Comparison of ENCODE assay signal across 1 cellular context in the genomic region with DNA sequence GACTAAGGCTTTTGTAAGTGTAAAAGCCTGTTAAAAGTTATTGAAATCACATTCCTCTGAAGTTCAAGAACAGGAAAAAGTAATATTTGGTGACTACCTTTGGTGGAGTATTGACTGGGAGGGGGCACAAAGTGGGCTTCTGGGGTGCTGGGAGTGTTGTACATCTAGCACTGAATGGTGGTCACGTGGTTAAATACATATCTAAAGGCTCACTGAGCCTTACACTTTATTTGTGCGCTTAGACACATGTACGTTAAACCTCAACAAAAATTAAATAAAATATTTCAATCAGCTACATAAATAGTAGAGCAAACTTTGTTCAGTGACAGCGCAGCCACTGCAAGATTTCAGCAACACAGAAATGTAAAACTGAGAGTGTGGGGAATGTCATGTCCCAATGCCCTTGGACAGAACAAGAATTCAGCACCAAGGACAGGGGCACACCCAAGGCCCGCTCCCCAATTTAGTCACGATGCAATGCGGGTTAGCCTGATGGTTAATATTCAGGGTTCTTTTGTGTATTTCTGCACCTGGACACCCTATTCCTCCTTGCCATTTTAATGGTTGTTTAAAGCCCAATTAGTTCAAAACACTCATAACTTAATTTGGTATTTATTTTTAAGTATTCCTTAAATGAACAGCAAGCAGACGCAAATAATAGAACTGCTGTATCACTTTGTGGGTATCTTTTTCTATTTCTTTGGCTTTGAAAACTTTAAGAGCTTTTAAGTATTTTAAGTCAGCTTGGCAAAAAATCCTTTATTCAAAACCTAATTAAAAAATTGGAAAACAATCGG.
TF ChIP-seq lines count a peak whose summit lies in the region.

No MANE protein-coding gene starts in this region.

TF ChIP-seq in HepG2, 621 proteins besides CTCF, POLR2A, EP300 and RAD21 (continued from another document and continues in another):
- TF ChIP-seq, protein P1, sequence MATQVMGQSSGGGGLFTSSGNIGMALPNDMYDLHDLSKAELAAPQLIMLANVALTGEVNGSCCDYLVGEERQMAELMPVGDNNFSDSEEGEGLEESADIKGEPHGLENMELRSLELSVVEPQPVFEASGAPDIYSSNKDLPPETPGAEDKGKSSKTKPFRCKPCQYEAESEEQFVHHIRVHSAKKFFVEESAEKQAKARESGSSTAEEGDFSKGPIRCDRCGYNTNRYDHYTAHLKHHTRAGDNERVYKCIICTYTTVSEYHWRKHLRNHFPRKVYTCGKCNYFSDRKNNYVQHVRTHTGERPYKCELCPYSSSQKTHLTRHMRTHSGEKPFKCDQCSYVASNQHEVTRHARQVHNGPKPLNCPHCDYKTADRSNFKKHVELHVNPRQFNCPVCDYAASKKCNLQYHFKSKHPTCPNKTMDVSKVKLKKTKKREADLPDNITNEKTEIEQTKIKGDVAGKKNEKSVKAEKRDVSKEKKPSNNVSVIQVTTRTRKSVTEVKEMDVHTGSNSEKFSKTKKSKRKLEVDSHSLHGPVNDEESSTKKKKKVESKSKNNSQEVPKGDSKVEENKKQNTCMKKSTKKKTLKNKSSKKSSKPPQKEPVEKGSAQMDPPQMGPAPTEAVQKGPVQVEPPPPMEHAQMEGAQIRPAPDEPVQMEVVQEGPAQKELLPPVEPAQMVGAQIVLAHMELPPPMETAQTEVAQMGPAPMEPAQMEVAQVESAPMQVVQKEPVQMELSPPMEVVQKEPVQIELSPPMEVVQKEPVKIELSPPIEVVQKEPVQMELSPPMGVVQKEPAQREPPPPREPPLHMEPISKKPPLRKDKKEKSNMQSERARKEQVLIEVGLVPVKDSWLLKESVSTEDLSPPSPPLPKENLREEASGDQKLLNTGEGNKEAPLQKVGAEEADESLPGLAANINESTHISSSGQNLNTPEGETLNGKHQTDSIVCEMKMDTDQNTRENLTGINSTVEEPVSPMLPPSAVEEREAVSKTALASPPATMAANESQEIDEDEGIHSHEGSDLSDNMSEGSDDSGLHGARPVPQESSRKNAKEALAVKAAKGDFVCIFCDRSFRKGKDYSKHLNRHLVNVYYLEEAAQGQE (IDR thresholded peaks at IDR 0.05; ENCODE audit: borderline replicate concordance in 1 of 2, low read depth in 1 of 2, low read length in 2 of 2), result peak; percentile 95 to 98
- TF ChIP-seq HDAC2 (CRISPR knock-in tag; IDR thresholded peaks at IDR 0.05), result no peak
- no peak for TF ChIP-seq ZBTB1 (CRISPR knock-in tag; IDR thresholded peaks at IDR 0.05; ENCODE audit: borderline replicate concordance)
- TF ChIP-seq GATAD1 (CRISPR knock-in tag; IDR thresholded peaks at IDR 0.05), result peak; percentile 49; the same call in 1 of the 2 replicates
- TF ChIP-seq ZNF792 (CRISPR knock-in tag; IDR thresholded peaks at IDR 0.05), result peak; percentile 81; the same call in 1 of the 2 replicates
- peak; percentile 53; the same call in 1 of the 2 replicates for TF ChIP-seq SALL1 (CRISPR knock-in tag; IDR thresholded peaks at IDR 0.05)
- peak; percentile 78 for TF ChIP-seq KLF12 (CRISPR knock-in tag; IDR thresholded peaks at IDR 0.05; ENCODE audit: borderline replicate concordance)
- TF ChIP-seq NFKB2 (CRISPR knock-in tag; IDR thresholded peaks at IDR 0.05; ENCODE audit: borderline replicate concordance), result no peak; the same call in 1 of the 2 replicates
- peak; percentile 61; the same call in 1 of the 2 replicates for TF ChIP-seq ZFP37 (CRISPR knock-in tag; IDR thresholded peaks at IDR 0.05; ENCODE audit: borderline replicate concordance)
- TF ChIP-seq MED13 (CRISPR knock-in tag; IDR thresholded peaks at IDR 0.05), result 0 out of 2 replicates have a peak, but pooled peaks have one; percentile 53
- no peak for TF ChIP-seq ZNF205 (CRISPR knock-in tag; IDR thresholded peaks at IDR 0.05)
- TF ChIP-seq ZNF354B (CRISPR knock-in tag; IDR thresholded peaks at IDR 0.05), result no peak
- TF ChIP-seq, protein P2, sequence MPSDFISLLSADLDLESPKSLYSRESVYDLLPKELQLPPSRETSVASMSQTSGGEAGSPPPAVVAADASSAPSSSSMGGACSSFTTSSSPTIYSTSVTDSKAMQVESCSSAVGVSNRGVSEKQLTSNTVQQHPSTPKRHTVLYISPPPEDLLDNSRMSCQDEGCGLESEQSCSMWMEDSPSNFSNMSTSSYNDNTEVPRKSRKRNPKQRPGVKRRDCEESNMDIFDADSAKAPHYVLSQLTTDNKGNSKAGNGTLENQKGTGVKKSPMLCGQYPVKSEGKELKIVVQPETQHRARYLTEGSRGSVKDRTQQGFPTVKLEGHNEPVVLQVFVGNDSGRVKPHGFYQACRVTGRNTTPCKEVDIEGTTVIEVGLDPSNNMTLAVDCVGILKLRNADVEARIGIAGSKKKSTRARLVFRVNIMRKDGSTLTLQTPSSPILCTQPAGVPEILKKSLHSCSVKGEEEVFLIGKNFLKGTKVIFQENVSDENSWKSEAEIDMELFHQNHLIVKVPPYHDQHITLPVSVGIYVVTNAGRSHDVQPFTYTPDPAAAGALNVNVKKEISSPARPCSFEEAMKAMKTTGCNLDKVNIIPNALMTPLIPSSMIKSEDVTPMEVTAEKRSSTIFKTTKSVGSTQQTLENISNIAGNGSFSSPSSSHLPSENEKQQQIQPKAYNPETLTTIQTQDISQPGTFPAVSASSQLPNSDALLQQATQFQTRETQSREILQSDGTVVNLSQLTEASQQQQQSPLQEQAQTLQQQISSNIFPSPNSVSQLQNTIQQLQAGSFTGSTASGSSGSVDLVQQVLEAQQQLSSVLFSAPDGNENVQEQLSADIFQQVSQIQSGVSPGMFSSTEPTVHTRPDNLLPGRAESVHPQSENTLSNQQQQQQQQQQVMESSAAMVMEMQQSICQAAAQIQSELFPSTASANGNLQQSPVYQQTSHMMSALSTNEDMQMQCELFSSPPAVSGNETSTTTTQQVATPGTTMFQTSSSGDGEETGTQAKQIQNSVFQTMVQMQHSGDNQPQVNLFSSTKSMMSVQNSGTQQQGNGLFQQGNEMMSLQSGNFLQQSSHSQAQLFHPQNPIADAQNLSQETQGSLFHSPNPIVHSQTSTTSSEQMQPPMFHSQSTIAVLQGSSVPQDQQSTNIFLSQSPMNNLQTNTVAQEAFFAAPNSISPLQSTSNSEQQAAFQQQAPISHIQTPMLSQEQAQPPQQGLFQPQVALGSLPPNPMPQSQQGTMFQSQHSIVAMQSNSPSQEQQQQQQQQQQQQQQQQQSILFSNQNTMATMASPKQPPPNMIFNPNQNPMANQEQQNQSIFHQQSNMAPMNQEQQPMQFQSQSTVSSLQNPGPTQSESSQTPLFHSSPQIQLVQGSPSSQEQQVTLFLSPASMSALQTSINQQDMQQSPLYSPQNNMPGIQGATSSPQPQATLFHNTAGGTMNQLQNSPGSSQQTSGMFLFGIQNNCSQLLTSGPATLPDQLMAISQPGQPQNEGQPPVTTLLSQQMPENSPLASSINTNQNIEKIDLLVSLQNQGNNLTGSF (CRISPR knock-in tag; IDR thresholded peaks at IDR 0.05), result peak; percentile 84; the same call in 1 of the 2 replicates
- TF ChIP-seq ZNF484 (CRISPR knock-in tag; IDR thresholded peaks at IDR 0.05; ENCODE audit: borderline replicate concordance, low read depth), result no peak
- TF ChIP-seq PHF8 (CRISPR knock-in tag; IDR thresholded peaks at IDR 0.05), result no peak
- TF ChIP-seq MIER2 (CRISPR knock-in tag; IDR thresholded peaks at IDR 0.05), result peak; percentile 98
- TF ChIP-seq ZNF547 (CRISPR knock-in tag; IDR thresholded peaks at IDR 0.05), result no peak
- peak; percentile 58; the same call in 1 of the 2 replicates for TF ChIP-seq ELF3 (CRISPR knock-in tag; IDR thresholded peaks at IDR 0.05)
- TF ChIP-seq, protein P3, sequence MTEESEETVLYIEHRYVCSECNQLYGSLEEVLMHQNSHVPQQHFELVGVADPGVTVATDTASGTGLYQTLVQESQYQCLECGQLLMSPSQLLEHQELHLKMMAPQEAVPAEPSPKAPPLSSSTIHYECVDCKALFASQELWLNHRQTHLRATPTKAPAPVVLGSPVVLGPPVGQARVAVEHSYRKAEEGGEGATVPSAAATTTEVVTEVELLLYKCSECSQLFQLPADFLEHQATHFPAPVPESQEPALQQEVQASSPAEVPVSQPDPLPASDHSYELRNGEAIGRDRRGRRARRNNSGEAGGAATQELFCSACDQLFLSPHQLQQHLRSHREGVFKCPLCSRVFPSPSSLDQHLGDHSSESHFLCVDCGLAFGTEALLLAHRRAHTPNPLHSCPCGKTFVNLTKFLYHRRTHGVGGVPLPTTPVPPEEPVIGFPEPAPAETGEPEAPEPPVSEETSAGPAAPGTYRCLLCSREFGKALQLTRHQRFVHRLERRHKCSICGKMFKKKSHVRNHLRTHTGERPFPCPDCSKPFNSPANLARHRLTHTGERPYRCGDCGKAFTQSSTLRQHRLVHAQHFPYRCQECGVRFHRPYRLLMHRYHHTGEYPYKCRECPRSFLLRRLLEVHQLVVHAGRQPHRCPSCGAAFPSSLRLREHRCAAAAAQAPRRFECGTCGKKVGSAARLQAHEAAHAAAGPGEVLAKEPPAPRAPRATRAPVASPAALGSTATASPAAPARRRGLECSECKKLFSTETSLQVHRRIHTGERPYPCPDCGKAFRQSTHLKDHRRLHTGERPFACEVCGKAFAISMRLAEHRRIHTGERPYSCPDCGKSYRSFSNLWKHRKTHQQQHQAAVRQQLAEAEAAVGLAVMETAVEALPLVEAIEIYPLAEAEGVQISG (CRISPR knock-in tag; IDR thresholded peaks at IDR 0.05), result peak; percentile 54; the same call in 1 of the 2 replicates
- TF ChIP-seq, protein P4, sequence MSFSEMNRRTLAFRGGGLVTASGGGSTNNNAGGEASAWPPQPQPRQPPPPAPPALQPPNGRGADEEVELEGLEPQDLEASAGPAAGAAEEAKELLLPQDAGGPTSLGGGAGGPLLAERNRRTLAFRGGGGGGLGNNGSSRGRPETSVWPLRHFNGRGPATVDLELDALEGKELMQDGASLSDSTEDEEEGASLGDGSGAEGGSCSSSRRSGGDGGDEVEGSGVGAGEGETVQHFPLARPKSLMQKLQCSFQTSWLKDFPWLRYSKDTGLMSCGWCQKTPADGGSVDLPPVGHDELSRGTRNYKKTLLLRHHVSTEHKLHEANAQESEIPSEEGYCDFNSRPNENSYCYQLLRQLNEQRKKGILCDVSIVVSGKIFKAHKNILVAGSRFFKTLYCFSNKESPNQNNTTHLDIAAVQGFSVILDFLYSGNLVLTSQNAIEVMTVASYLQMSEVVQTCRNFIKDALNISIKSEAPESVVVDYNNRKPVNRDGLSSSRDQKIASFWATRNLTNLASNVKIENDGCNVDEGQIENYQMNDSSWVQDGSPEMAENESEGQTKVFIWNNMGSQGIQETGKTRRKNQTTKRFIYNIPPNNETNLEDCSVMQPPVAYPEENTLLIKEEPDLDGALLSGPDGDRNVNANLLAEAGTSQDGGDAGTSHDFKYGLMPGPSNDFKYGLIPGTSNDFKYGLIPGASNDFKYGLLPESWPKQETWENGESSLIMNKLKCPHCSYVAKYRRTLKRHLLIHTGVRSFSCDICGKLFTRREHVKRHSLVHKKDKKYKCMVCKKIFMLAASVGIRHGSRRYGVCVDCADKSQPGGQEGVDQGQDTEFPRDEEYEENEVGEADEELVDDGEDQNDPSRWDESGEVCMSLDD (CRISPR knock-in tag; IDR thresholded peaks at IDR 0.05; ENCODE audit: borderline replicate concordance), result 0 out of 2 replicates have a peak, but pooled peaks have one; percentile 48
- TF ChIP-seq POLR2AphosphoS5 (IDR thresholded peaks at IDR 0.05; ENCODE audit: low read depth, low read length), result no peak
- no peak for TF ChIP-seq RFX3 (CRISPR knock-in tag; IDR thresholded peaks at IDR 0.05)
- TF ChIP-seq, protein P5, sequence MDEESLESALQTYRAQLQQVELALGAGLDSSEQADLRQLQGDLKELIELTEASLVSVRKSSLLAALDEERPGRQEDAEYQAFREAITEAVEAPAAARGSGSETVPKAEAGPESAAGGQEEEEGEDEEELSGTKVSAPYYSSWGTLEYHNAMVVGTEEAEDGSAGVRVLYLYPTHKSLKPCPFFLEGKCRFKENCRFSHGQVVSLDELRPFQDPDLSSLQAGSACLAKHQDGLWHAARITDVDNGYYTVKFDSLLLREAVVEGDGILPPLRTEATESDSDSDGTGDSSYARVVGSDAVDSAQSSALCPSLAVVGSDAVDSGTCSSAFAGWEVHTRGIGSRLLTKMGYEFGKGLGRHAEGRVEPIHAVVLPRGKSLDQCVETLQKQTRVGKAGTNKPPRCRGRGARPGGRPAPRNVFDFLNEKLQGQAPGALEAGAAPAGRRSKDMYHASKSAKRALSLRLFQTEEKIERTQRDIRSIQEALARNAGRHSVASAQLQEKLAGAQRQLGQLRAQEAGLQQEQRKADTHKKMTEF (CRISPR knock-in tag; IDR thresholded peaks at IDR 0.05), result no peak
- no peak for TF ChIP-seq ZNF235 (CRISPR knock-in tag; IDR thresholded peaks at IDR 0.05; ENCODE audit: borderline replicate concordance)
- no peak for TF ChIP-seq ZKSCAN8 (CRISPR knock-in tag; IDR thresholded peaks at IDR 0.05; ENCODE audit: borderline replicate concordance)
- TF ChIP-seq ZNF441 (CRISPR knock-in tag; IDR thresholded peaks at IDR 0.05; ENCODE audit: borderline replicate concordance), result peak; percentile 76; the same call in 1 of the 2 replicates
- no peak for TF ChIP-seq ZNF720 (CRISPR knock-in tag; IDR thresholded peaks at IDR 0.05)
- TF ChIP-seq ZSCAN20 (CRISPR knock-in tag; IDR thresholded peaks at IDR 0.05; ENCODE audit: borderline replicate concordance), result peak; percentile 59; the same call in 1 of the 2 replicates
- 0 out of 2 replicates have a peak, but pooled peaks have one; percentile 52 for TF ChIP-seq ZNF75D (CRISPR knock-in tag; IDR thresholded peaks at IDR 0.05; ENCODE audit: borderline replicate concordance)
- TF ChIP-seq, protein P6, sequence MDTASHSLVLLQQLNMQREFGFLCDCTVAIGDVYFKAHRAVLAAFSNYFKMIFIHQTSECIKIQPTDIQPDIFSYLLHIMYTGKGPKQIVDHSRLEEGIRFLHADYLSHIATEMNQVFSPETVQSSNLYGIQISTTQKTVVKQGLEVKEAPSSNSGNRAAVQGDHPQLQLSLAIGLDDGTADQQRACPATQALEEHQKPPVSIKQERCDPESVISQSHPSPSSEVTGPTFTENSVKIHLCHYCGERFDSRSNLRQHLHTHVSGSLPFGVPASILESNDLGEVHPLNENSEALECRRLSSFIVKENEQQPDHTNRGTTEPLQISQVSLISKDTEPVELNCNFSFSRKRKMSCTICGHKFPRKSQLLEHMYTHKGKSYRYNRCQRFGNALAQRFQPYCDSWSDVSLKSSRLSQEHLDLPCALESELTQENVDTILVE (CRISPR knock-in tag; IDR thresholded peaks at IDR 0.05), result peak; percentile 58; the same call in 1 of the 2 replicates
- TF ChIP-seq, protein P7, sequence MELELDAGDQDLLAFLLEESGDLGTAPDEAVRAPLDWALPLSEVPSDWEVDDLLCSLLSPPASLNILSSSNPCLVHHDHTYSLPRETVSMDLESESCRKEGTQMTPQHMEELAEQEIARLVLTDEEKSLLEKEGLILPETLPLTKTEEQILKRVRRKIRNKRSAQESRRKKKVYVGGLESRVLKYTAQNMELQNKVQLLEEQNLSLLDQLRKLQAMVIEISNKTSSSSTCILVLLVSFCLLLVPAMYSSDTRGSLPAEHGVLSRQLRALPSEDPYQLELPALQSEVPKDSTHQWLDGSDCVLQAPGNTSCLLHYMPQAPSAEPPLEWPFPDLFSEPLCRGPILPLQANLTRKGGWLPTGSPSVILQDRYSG (CRISPR knock-in tag; IDR thresholded peaks at IDR 0.05), result peak; percentile 71; the same call in 1 of the 2 replicates
- TF ChIP-seq FOSL2 (CRISPR knock-in tag; IDR thresholded peaks at IDR 0.05), result peak; percentile 40
- 0 out of 2 replicates have a peak, but pooled peaks have one; percentile 44 for TF ChIP-seq ZNF749 (CRISPR knock-in tag; IDR thresholded peaks at IDR 0.05; ENCODE audit: borderline replicate concordance)
